In the genomic region with DNA sequence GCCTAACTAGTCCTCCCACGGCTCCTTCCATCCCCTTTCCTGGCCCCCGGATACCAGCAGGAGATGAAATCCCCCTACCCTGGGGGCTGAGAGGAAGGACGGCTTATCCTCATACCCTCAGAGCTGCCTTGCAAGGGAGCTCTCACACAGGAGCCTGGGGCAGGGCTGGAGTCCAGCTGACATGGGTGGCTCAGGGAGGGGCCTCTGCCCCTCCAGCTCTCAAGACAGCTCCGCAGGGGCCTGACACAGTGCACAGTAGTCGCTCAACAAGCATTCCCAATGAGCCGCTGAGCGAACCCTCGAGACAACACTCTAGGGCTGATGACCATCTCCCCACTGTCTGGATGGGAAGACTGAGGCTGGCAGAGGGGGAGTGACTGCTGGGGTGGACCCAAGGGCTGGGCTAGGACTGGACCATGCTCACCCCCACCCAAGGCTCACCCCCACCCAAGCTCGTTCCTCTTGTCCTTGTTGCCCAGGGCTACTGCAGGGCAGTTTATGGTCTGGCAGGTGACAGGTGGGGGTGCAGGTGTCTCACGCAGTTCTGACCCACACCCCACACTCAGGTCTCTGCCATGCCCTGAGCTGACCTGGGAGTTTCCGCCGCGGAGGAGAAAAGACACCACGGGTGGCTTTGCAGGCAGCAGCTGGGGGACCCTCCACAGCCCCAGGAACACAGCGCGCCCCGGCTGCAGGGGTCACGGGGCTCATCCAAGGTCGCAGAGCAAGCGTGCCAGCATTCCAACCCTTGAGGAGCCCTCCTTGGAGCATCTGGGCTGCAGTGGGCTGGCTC, we compare ENCODE assay signal across 8 cellular contexts. TPM values are rescaled to one million over a fixed set of nuclear protein-coding genes. Genes with fewer than 3 reads are reported as not detected.
DNase-seq lines count a peak whose midpoint lies in the region; ATAC-seq and TF ChIP-seq lines count a peak whose summit lies in the region.

No MANE protein-coding gene starts in this region.

- H3K4me3 ChIP-seq in AG10803 (ENCODE audit: low read length) (peak overlapping the region; percentile 74), MM.1S (ENCODE audit: low read length) (no peak overlapping the region), coronary artery (peak overlapping the region; percentile 100)

- intact Hi-C loops in natural killer cell (cut with micrococcal nuclease) = no loop called here

- H3F3A ChIP-seq in MM.1S (ENCODE audit: insufficient read depth, low read length) = 0 out of 2 replicates have a peak, but pooled peaks cover under 1% of the 10 kb centered on the region

- TF ChIP-seq CTCF in AG10803 (conservative IDR thresholded peaks at IDR 0.05; ENCODE audit: low read length) (no peak), MM.1S (IDR thresholded peaks at IDR 0.05; ENCODE audit: low read length) (no peak), coronary artery (IDR thresholded peaks at IDR 0.05) (no peak), natural killer cell (IDR thresholded peaks at IDR 0.05) (no peak)

- H3K27ac Mint-ChIP-seq in natural killer cell = peak overlapping the region; percentile 85

- no peaks in the 10 kb centered on the region for H3K27me3 Mint-ChIP-seq in natural killer cell (ENCODE audit: low read depth in 2 of 2)

- ATAC-seq in natural killer cell (no peak), GM21360 (IDR thresholded peaks at IDR 0.05; ENCODE audit: unreplicated experiment) (no peak), esophagus mucosa (no peak)

- H3K27ac ChIP-seq in MM.1S (ENCODE audit: low read length) (no peak overlapping the region), coronary artery (peak overlapping the region; percentile 95 to 99)

- no peaks in the 10 kb centered on the region for H3K36me3 ChIP-seq in MM.1S (replicated peaks; ENCODE audit: insufficient read depth, low read length)

- H3K9ac ChIP-seq in MM.1S (ENCODE audit: low read length) = no peak overlapping the region

- H3K4me2 ChIP-seq in MM.1S (ENCODE audit: low read depth, low read length) = peak overlapping the region; percentile 97; the same call in 1 of the 2 replicates

- peaks cover 50% of the 10 kb centered on the region for H4K20me1 ChIP-seq in MM.1S (ENCODE audit: insufficient read depth, low read length)

- peaks cover 74% of the 10 kb centered on the region for H3K79me2 ChIP-seq in MM.1S (ENCODE audit: low read length)

- 0 out of 2 replicates have a peak, but pooled peaks cover 4% of the 10 kb centered on the region for H3K4me1 ChIP-seq in MM.1S (ENCODE audit: low read length)

- no peak overlapping the region for H2AFZ ChIP-seq in MM.1S (ENCODE audit: low read length)

- H3K9me3 ChIP-seq in MM.1S (replicated peaks; ENCODE audit: insufficient read depth, low read length) = no peaks in the 10 kb centered on the region

- peaks cover 10 to 43% of the 10 kb centered on the region in 2 donors for H3K4me1 Mint-ChIP-seq in natural killer cell

- no peaks in the 10 kb centered on the region for H3K9me2 ChIP-seq in MM.1S (replicated peaks; ENCODE audit: insufficient read depth, low read length)

- H3K4me3 Mint-ChIP-seq in natural killer cell = peak overlapping the region; percentile 88

- no peaks in the 10 kb centered on the region for H3K9me3 Mint-ChIP-seq in natural killer cell

- H3K27me3 ChIP-seq in MM.1S (replicated peaks; ENCODE audit: insufficient read depth, low read length) = peaks cover 6% of the 10 kb centered on the region

- H3K36me3 Mint-ChIP-seq in natural killer cell = no peaks in the 10 kb centered on the region

- DNase-seq in AG10803 (ENCODE audit: low read depth) (no peak), MM.1S (no peak), coronary artery (ENCODE audit: low spot score) (no peak), natural killer cell (no peak), NCI-H226 (no peak), pons (ENCODE audit: low spot score) (no peak)

RNA-seq across cellular contexts. Expression of a gene that starts 3.9 kb away (rescaled TPM):
- 10 to 100 TPM; 81.6 to 97.7 (median 82.9) TPM for total RNA-seq in natural killer cell
- 53.7 TPM for total RNA-seq in esophagus mucosa

RNA-seq across cellular contexts. Expression of a gene that starts 55.2 kb away (rescaled TPM):
- total RNA-seq in natural killer cell (10 to 100 TPM; 25.4 to 39.4 (median 26.8) TPM), esophagus mucosa (19.3 TPM)
